ENCODE assay signal across 15 cellular contexts in the genomic region with DNA sequence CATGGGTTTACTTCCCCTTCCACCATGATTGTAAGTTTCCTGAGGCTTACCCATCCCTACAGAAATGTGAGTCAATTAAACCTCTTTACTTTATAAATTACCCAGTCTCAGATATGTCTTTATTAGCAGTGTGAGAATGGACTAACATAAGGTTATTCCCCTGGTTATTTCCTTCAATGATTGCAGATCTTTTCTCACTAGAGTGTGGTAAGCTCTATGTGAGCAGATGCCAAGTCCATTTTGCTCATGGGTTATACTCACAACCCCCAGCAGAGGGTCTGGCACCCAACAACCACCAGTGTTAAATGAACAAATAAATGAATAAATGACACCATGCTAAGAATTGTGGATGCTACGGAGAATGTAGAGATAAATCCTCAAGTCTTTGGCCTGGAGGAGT.
"Had no signal": no experiment of that assay in that cellular context is flagged by ENCODE, and none has a peak within 500 bp of the region (broad histone marks: within the 10 kb centered on the region; RNA-seq: fewer than 3 reads in every experiment).

No MANE protein-coding gene starts in this region.

- H3K9me3 ChIP-seq: esophagus muscularis mucosa, gastroesophageal sphincter, tibial nerve, uterus had no signal

- H3K4me1 ChIP-seq: esophagus muscularis mucosa, gastroesophageal sphincter, tibial nerve, uterus had no signal

- DNase-seq: activated CD4-positive, alpha-beta T cell treated with anti-CD3 and anti-CD28 coated beads, Interleukin-2, amount 50 U/mL, for 1 hour; activated CD8-positive, alpha-beta memory T cell treated with anti-CD3 and anti-CD28 coated beads for 24 hours; activated CD8-positive, alpha-beta memory T cell treated with anti-CD3 and anti-CD28 coated beads, Interleukin-2, amount 50 U/mL, for 48 hours; activated effector memory CD4-positive, alpha-beta T cell treated with Interleukin-2 at 50 U/mL for 16 hours; activated naive CD4-positive, alpha-beta T cell treated with anti-CD3 and anti-CD28 coated beads, Interleukin-2, amount 50 U/mL, for 16 hours; activated T-cell treated with anti-CD3 and anti-CD28 coated beads, Interleukin-2, amount 50 U/mL, for 48 hours; aorta; effector CD8-positive, alpha-beta T cell; immature natural killer cell; naive thymus-derived CD8-positive, alpha-beta T cell; retina; uterus had no signal

- H3K27me3 ChIP-seq: esophagus muscularis mucosa, gastroesophageal sphincter, tibial nerve, uterus had no signal

- H3K4me3 ChIP-seq: esophagus muscularis mucosa, gastroesophageal sphincter, tibial nerve, uterus had no signal

- ATAC-seq: gastroesophageal sphincter; naive thymus-derived CD8-positive, alpha-beta T cell had no signal

- H3K27ac ChIP-seq: esophagus muscularis mucosa, gastroesophageal sphincter, tibial nerve, uterus had no signal

- H3K36me3 ChIP-seq: esophagus muscularis mucosa, gastroesophageal sphincter, tibial nerve, uterus had no signal
